8 cellular contexts compared by ENCODE assay signal in the genomic region with DNA sequence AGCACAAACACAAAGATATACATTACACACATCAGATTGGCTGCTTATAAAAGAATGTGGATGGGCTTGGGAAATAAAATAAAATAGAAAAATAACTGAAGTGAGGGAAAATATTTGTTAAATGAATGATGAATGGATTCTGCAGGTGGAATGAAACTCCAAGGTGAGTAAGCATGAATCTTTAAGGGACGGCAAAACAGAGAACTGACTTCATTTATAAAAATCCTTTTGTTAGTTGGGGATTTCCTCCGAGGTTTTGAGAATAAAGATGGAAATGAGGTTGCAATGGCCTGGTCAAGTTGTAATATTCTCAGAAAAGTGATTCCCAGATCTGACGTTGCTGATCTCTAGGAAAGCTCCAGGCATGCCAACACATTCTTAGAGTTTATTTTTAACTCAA.
"Had no signal": no experiment of that assay in that cellular context is flagged by ENCODE, and none has a peak within 500 bp of the region (broad histone marks: within the 10 kb centered on the region; RNA-seq: fewer than 3 reads in every experiment).

No MANE protein-coding gene starts in this region.

- H3K4me3 ChIP-seq: GM23338, K562 had no signal

- H2AFZ ChIP-seq: GM23338 had no signal

- DNase-seq: H9, HCEC 1CT, IMR-90 had no signal

- H3K4me2 ChIP-seq: GM23338 had no signal

- FAIRE-seq: H1, H54, HTR-8/SVneo, K562 had no signal

- ATAC-seq: GM23338, K562 had no signal
